1 cellular context compared by ENCODE assay signal in the genomic region with DNA sequence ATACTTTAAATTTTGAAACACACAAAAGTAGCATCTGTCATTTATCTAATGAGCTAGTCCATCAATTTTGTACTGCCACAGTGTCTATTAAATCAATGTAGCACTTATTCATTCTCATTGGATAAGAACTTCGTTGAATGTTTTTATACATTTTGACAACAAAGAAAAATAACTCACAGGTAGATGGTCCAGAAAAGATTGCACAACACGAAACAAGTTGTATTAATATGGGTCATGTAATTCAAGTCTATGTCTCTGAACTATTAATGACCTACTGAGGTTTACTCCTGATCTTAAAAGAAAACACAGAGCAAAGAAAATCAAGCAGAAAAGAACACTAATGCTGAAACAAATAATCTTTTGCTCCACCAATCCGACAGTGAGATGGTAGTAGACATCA.
A peak's percentile ranks its signal among the peaks of the same experiment; 100 is the strongest.
TF ChIP-seq lines count a peak whose summit lies in the region.

No MANE protein-coding gene starts in this region.

TF ChIP-seq in IMR-90, 13 proteins besides CTCF, POLR2A, EP300 and RAD21:
- TF ChIP-seq ELK1 (IDR thresholded peaks at IDR 0.05; ENCODE audit: borderline replicate concordance, low read depth, low read length) (no peak), MXI1 (IDR thresholded peaks at IDR 0.05; ENCODE audit: borderline replicate concordance, low read depth, low read length) (no peak), CEBPB (IDR thresholded peaks at IDR 0.05; ENCODE audit: low read depth, low read length) (peak; percentile 63; the same call in 1 of the 2 replicates), MAZ (IDR thresholded peaks at IDR 0.05; ENCODE audit: borderline replicate concordance, low read depth, low read length) (no peak)
